ENCODE assay signal across 2 cellular contexts in genomic region chr3:10510743-10511432, GRCh38.
TF ChIP-seq lines count a peak whose summit lies in the region.

No MANE protein-coding gene starts in this region.

TF ChIP-seq in SK-N-SH, 30 proteins besides CTCF, POLR2A, EP300 and RAD21 (continued from another document):
- TF ChIP-seq SIN3A (IDR thresholded peaks at IDR 0.05; ENCODE audit: borderline replicate concordance, low read depth, low read length) (no peak), RXRA (IDR thresholded peaks at IDR 0.05; ENCODE audit: borderline replicate concordance, low read depth) (no peak), CHD2 (IDR thresholded peaks at IDR 0.05; ENCODE audit: low read length, partially characterized antibody) (no peak), TAF1 (IDR thresholded peaks at IDR 0.05; ENCODE audit: borderline replicate concordance, low read depth, low read length) (no peak)
TF ChIP-seq in SK-N-SH: peak in this region for 0.

TF ChIP-seq in GM23338, 12 proteins besides CTCF, POLR2A, EP300 and RAD21 (continued from another document):
- TF ChIP-seq ETS1 (IDR thresholded peaks at IDR 0.05) (no peak), JUNB (IDR thresholded peaks at IDR 0.05; ENCODE audit: unreplicated experiment) (no peak)
